In genomic region chr12:63266988-63267387, GRCh38 we compare ENCODE assay signal across 7 cellular contexts.
"Had no signal": no experiment of that assay in that cellular context is flagged by ENCODE, and none has a peak within 500 bp of the region (broad histone marks: within the 10 kb centered on the region; RNA-seq: fewer than 3 reads in every experiment).

No MANE protein-coding gene starts in this region.

- H3K4me3 ChIP-seq: K562 had no signal

- ATAC-seq: HepG2, K562 had no signal

- H3K9ac ChIP-seq: KMS-11 had no signal

- DNase-seq: IMR-90, KBM-7, KG1 had no signal

- H3K27ac ChIP-seq: HL-60, KMS-11 had no signal
